In the genomic region with DNA sequence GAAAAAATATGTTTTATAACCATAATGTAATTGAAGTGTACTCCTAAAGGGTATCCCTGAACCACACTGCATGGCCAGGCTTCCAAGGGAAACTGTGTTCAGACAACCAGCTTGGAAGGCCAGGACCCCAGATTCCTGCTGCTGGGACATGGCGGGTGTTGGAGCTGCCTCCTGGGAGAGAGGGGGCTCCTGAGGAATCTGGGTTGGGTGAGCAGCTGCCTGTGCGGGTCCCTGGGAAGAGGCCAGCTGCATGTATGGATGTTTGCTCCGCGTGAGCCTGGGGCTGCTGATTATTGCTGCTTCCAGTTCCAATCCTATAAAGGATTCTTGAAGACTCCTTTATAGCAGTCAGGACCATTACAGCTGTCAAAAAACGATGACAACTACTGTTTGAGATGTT, we compare ENCODE assay signal across 28 cellular contexts.
"Had no signal": no experiment of that assay in that cellular context is flagged by ENCODE, and none has a peak within 500 bp of the region (broad histone marks: within the 10 kb centered on the region; RNA-seq: fewer than 3 reads in every experiment).

No MANE protein-coding gene starts in this region.

- H3K4me1 Mint-ChIP-seq: stimulated activated memory B cell treated with anti-CD40 and anti-IgM and Interleukin-4, amounts not matched to agents 10 μg/mL and 1 μg/mL and 100 μg/mL, for 72 hours; stimulated activated naive B cell treated with anti-CD40 and anti-IgM and Interleukin-4, amounts not matched to agents 10 μg/mL and 1 μg/mL and 100 μg/mL, for 72 hours had no signal

- H3K4me3 ChIP-seq: stomach, suprapubic skin, testis, thoracic aorta, thyroid gland, tibial artery, tibial nerve, transverse colon, upper lobe of left lung, upper lobe of right lung, uterus, vagina had no signal

- ATAC-seq: stimulated activated effector memory CD8-positive, alpha-beta T cell treated with anti-CD3 and anti-CD28 coated beads, Interleukin-12 subunit alpha, Interleukin-12 subunit beta, amount 100 ng/mL, for 72 hours; stimulated activated memory B cell treated with anti-CD40 and anti-IgM and Interleukin-4, amounts not matched to agents 10 μg/mL and 1 μg/mL and 100 μg/mL, for 72 hours; stimulated activated naive B cell treated with anti-CD40 and anti-IgM and Interleukin-4, amounts not matched to agents 10 μg/mL and 1 μg/mL and 100 μg/mL, for 72 hours; stimulated activated naive CD8-positive, alpha-beta T cell treated with anti-CD3 and anti-CD28 coated beads, Interleukin-15, amount 100 ng/mL, for 72 hours; stimulated activated naive CD8-positive, alpha-beta T cell treated with anti-CD3 and anti-CD28 coated beads, Interleukin-15, Interleukin-2, amounts not matched to agents 100 U/mL and 50 U/mL, for 24 hours; upper lobe of right lung had no signal

- H3K27ac ChIP-seq: stomach, suprapubic skin, testis, thoracic aorta, thyroid gland, tibial artery, tibial nerve, transverse colon, upper lobe of left lung, upper lobe of right lung, uterus, vagina had no signal

- H3K27ac Mint-ChIP-seq: stimulated activated effector memory CD8-positive, alpha-beta T cell treated with anti-CD3 and anti-CD28 coated beads, Interleukin-12 subunit alpha, Interleukin-12 subunit beta, amount 100 ng/mL, for 72 hours; stimulated activated memory B cell treated with anti-CD40 and anti-IgM and Interleukin-4, amounts not matched to agents 10 μg/mL and 1 μg/mL and 100 μg/mL, for 72 hours; stimulated activated naive B cell treated with anti-CD40 and anti-IgM and Interleukin-4, amounts not matched to agents 10 μg/mL and 1 μg/mL and 100 μg/mL, for 72 hours; stimulated activated naive CD8-positive, alpha-beta T cell treated with anti-CD3 and anti-CD28 coated beads, Interleukin-15, amount 100 ng/mL, for 72 hours; stimulated activated naive CD8-positive, alpha-beta T cell treated with anti-CD3 and anti-CD28 coated beads, Interleukin-15, Interleukin-2, amounts not matched to agents 100 ng/mL and 50 ng/mL, for 24 hours; type B pancreatic cell had no signal

- H3K4me1 ChIP-seq: suprapubic skin, testis, thyroid gland, tibial artery, transverse colon, upper lobe of right lung, uterus, vagina had no signal

- H3K36me3 ChIP-seq: stomach, suprapubic skin, thoracic aorta, thyroid gland, tibial artery, tibial nerve, transverse colon, upper lobe of left lung, upper lobe of right lung, uterus, vagina had no signal

- H3K9me3 Mint-ChIP-seq: stimulated activated effector memory CD8-positive, alpha-beta T cell treated with anti-CD3 and anti-CD28 coated beads, Interleukin-12 subunit alpha, Interleukin-12 subunit beta, amount 100 ng/mL, for 72 hours; stimulated activated memory B cell treated with anti-CD40 and anti-IgM and Interleukin-4, amounts not matched to agents 10 μg/mL and 1 μg/mL and 100 μg/mL, for 72 hours; stimulated activated naive B cell treated with anti-CD40 and anti-IgM and Interleukin-4, amounts not matched to agents 10 μg/mL and 1 μg/mL and 100 μg/mL, for 72 hours; stimulated activated naive CD8-positive, alpha-beta T cell treated with anti-CD3 and anti-CD28 coated beads, Interleukin-15, amount 100 ng/mL, for 72 hours; stimulated activated naive CD8-positive, alpha-beta T cell treated with anti-CD3 and anti-CD28 coated beads, Interleukin-15, Interleukin-2, amounts not matched to agents 100 ng/mL and 50 ng/mL, for 24 hours; type B pancreatic cell had no signal

- H3K9me3 ChIP-seq: stomach, suprapubic skin, testis, thoracic aorta, thyroid gland, tibial artery, tibial nerve, transverse colon, upper lobe of left lung, upper lobe of right lung, uterus, vagina had no signal

- H3K27me3 ChIP-seq: stomach, suprapubic skin, testis, thyroid gland, tibial artery, tibial nerve, transverse colon, upper lobe of left lung, upper lobe of right lung, uterus, vagina had no signal

- H3K36me3 Mint-ChIP-seq: stimulated activated effector memory CD8-positive, alpha-beta T cell treated with anti-CD3 and anti-CD28 coated beads, Interleukin-12 subunit alpha, Interleukin-12 subunit beta, amount 100 ng/mL, for 72 hours; stimulated activated memory B cell treated with anti-CD40 and anti-IgM and Interleukin-4, amounts not matched to agents 10 μg/mL and 1 μg/mL and 100 μg/mL, for 72 hours; stimulated activated naive B cell treated with anti-CD40 and anti-IgM and Interleukin-4, amounts not matched to agents 10 μg/mL and 1 μg/mL and 100 μg/mL, for 72 hours; type B pancreatic cell had no signal

- H3K27me3 Mint-ChIP-seq: stimulated activated naive CD8-positive, alpha-beta T cell treated with anti-CD3 and anti-CD28 coated beads, Interleukin-15, amount 100 ng/mL, for 72 hours; stimulated activated naive CD8-positive, alpha-beta T cell treated with anti-CD3 and anti-CD28 coated beads, Interleukin-15, Interleukin-2, amounts not matched to agents 100 ng/mL and 50 ng/mL, for 24 hours had no signal

- H3K4me3 Mint-ChIP-seq: stimulated activated effector memory CD8-positive, alpha-beta T cell treated with anti-CD3 and anti-CD28 coated beads, Interleukin-12 subunit alpha, Interleukin-12 subunit beta, amount 100 ng/mL, for 72 hours; stimulated activated memory B cell treated with anti-CD40 and anti-IgM and Interleukin-4, amounts not matched to agents 10 μg/mL and 1 μg/mL and 100 μg/mL, for 72 hours; stimulated activated naive B cell treated with anti-CD40 and anti-IgM and Interleukin-4, amounts not matched to agents 10 μg/mL and 1 μg/mL and 100 μg/mL, for 72 hours; stimulated activated naive CD8-positive, alpha-beta T cell treated with anti-CD3 and anti-CD28 coated beads, Interleukin-15, amount 100 ng/mL, for 72 hours; stimulated activated naive CD8-positive, alpha-beta T cell treated with anti-CD3 and anti-CD28 coated beads, Interleukin-15, Interleukin-2, amounts not matched to agents 100 ng/mL and 50 ng/mL, for 24 hours; type B pancreatic cell had no signal

- DNase-seq: stimulated activated CD4-positive, alpha-beta T cell treated with anti-CD3 and anti-CD28 coated beads, Interleukin-2, amount 100 ng/mL, for 48 hours; stimulated activated CD4-positive, alpha-beta T cell treated with anti-CD3 and anti-CD28 coated beads, Interleukin-4, amount 100 ng/mL, for 1 hour; stimulated activated CD4-positive, alpha-beta T cell treated with anti-CD3 and anti-CD28 coated beads, Interleukin-4, amount 100 ng/mL, for 24 hours; stimulated activated CD4-positive, alpha-beta T cell treated with anti-CD3 and anti-CD28 coated beads, Interleukin-4, amount 100 ng/mL, for 4 hours; stimulated activated CD8-positive, alpha-beta memory T cell treated with anti-CD3 and anti-CD28 coated beads, Interleukin-4, amount 100 ng/mL, for 48 hours; stimulated activated naive B cell treated with anti-CD40 and anti-IgM and Interleukin-4, amounts not matched to agents 10 μg/mL and 1 μg/mL and 100 μg/mL, for 72 hours; stimulated activated naive CD4-positive, alpha-beta T cell; stimulated activated naive CD4-positive, alpha-beta T cell treated with Interleukin-2 at 50 U/mL for 16 hours; stimulated activated naive CD8-positive, alpha-beta T cell treated with anti-CD3 and anti-CD28 coated beads, Interleukin-15, amount 100 ng/mL, for 72 hours; stimulated activated naive CD8-positive, alpha-beta T cell treated with anti-CD3 and anti-CD28 coated beads, Interleukin-15, Interleukin-2, amounts not matched to agents 100 U/mL and 50 U/mL, for 24 hours; stomach; substantia nigra; testis; thyroid gland; tibial artery; transverse colon; trophoblast cell; upper lobe of left lung; upper lobe of right lung; uterus had no signal
